15 cellular contexts compared by ENCODE assay signal in genomic region chr1:226887006-226887405, GRCh38. TPM values are rescaled to one million over a fixed set of nuclear protein-coding genes. Genes with fewer than 3 reads are reported as not detected.
DNase-seq lines count a peak whose midpoint lies in the region; ATAC-seq and TF ChIP-seq lines count a peak whose summit lies in the region.
"Had no signal": no experiment of that assay in that cellular context is flagged by ENCODE, and none has a peak within 500 bp of the region (broad histone marks: within the 10 kb centered on the region; RNA-seq: fewer than 3 reads in every experiment).

No MANE protein-coding gene starts in this region.

- H3K9me2 ChIP-seq in hepatocyte (replicated peaks; ENCODE audit: insufficient read depth) = no peaks in the 10 kb centered on the region

- peaks cover 0 to 70% (median 33%) of the 10 kb centered on the region in 6 donors for H3K36me3 ChIP-seq in spleen
- no peaks in the 10 kb centered on the region for H3K36me3 ChIP-seq in hepatocyte (replicated peaks; ENCODE audit: insufficient read depth, low read depth)

- no peaks in the 10 kb centered on the region for H3K79me2 ChIP-seq in hepatocyte

- CTCF ChIA-PET in activated CD8-positive, alpha-beta T cell treated with anti-CD3 and anti-CD28 coated beads, Interleukin-2, amount 10 ng/mL, durations not matched to agents 7 days and 5 days (lab: Charles Lee) = interaction anchor here (1.3 kb wide), 1 partner anchor 27 kb away, joined by 3 read pairs; no protein-coding TSS in a partner anchor

- no peak overlapping the region for H2AFZ ChIP-seq in hepatocyte

- TF ChIP-seq CTCF in glutamatergic neuron (IDR thresholded peaks at IDR 0.05; ENCODE audit: partially characterized antibody, unreplicated experiment) (no peak), spleen (IDR thresholded peaks at IDR 0.05 in 8 of 11, conservative IDR thresholded peaks at IDR 0.05 in 3 of 11) (no peak), hepatocyte (IDR thresholded peaks at IDR 0.05; ENCODE audit: poor library complexity) (no peak)

- H3K9me3 Mint-ChIP-seq in glutamatergic neuron (ENCODE audit: unreplicated experiment) = peaks cover 17% of the 10 kb centered on the region
- no peaks in the 10 kb centered on the region for H3K9me3 Mint-ChIP-seq in activated naive CD4-positive, alpha-beta T cell treated with anti-CD3 and anti-CD28 coated beads, Interleukin-2, amount 50 U/mL, for 72 hours
- H3K9me3 Mint-ChIP-seq in activated CD8-positive, alpha-beta T cell treated with anti-CD3 and anti-CD28 coated beads, Interleukin-2, amount 10 ng/mL, durations not matched to agents 7 days and 5 days (ENCODE audit: insufficient read depth) = no peaks in the 10 kb centered on the region
- H3K9me3 Mint-ChIP-seq: CD14-positive monocyte; CD8-positive, alpha-beta T cell had no signal

- H3K4me1 Mint-ChIP-seq in glutamatergic neuron (ENCODE audit: low read depth, unreplicated experiment) = peaks cover 35% of the 10 kb centered on the region
- peaks cover 43% of the 10 kb centered on the region for H3K4me1 Mint-ChIP-seq in activated CD8-positive, alpha-beta T cell treated with anti-CD3 and anti-CD28 coated beads, Interleukin-2, amount 10 ng/mL, durations not matched to agents 7 days and 5 days (ENCODE audit: low read depth)

- H3K27ac ChIP-seq in right cardiac atrium (ENCODE audit: low read length) (no peak overlapping the region), spleen (no peak overlapping the region), hepatocyte (no peak overlapping the region)

- peak; percentile 61 for DNase-seq in cardiac septum (ENCODE audit: low spot score)
- no peak for DNase-seq in right cardiac atrium
- DNase-seq in NCI-H524 treated with DMSO at 0.1 percent for 48 hours (lab: John Stamatoyannopoulos, UW) = peak; percentile 90
- DNase-seq in glutamatergic neuron = peak; percentile 72
- peak; percentile 71 for DNase-seq in spleen
- no peak for DNase-seq in activated naive CD4-positive, alpha-beta T cell treated with anti-CD3 and anti-CD28 coated beads, Interleukin-2, amount 50 U/mL, for 72 hours (ENCODE audit: low spot score in 2 of 2)
- DNase-seq in activated CD8-positive, alpha-beta T cell treated with anti-CD3 and anti-CD28 coated beads, Interleukin-2, amount 10 ng/mL, durations not matched to agents 7 days and 5 days = no peak
- DNase-seq in hepatocyte (ENCODE audit: low spot score) = no peak
- DNase-seq: 8988T; CD8-positive, alpha-beta T cell; COR-L47; DMS53; GF-D8 had no signal

- ATAC-seq in right cardiac atrium = no peak
- ATAC-seq in activated naive CD4-positive, alpha-beta T cell treated with anti-CD3 and anti-CD28 coated beads, Interleukin-2, amount 50 U/mL, for 72 hours = no peak
- no peak for ATAC-seq in activated CD8-positive, alpha-beta T cell treated with anti-CD3 and anti-CD28 coated beads, Interleukin-2, amount 10 ng/mL, durations not matched to agents 7 days and 5 days
- ATAC-seq: CD8-positive, alpha-beta T cell had no signal

- 98% methylated on average over 6 of the region's 6 CpGs for WGBS in right cardiac atrium
- WGBS in spleen, 5 donors = 95 to 99% (median 96%) methylated on average over 6 of the region's 6 CpGs
- WGBS in hepatocyte (ENCODE audit: low lambda C conversion rate, missing lambda C conversion rate) = over 99% methylated on average over 6 of the region's 6 CpGs

- H3K4me3 Mint-ChIP-seq in glutamatergic neuron (ENCODE audit: unreplicated experiment) = peak overlapping the region; percentile 56
- no peak overlapping the region for H3K4me3 Mint-ChIP-seq in activated CD8-positive, alpha-beta T cell treated with anti-CD3 and anti-CD28 coated beads, Interleukin-2, amount 10 ng/mL, durations not matched to agents 7 days and 5 days
- H3K4me3 Mint-ChIP-seq: CD8-positive, alpha-beta T cell had no signal

- intact Hi-C loops in cardiac septum (cut with DNase I) (no loop called here), right cardiac atrium (cut with DNase I) (no loop called here), spleen (cut with DNase I; ENCODE audit: low total_unique reads) (no loop called here)

- no peak overlapping the region for H3K4me2 ChIP-seq in hepatocyte

- peaks cover 8% of the 10 kb centered on the region for H3K4me1 ChIP-seq in right cardiac atrium (ENCODE audit: control insufficient read depth, insufficient read depth, low read length)
- peaks cover 28 to 57% (median 46%) of the 10 kb centered on the region in 6 donors for H3K4me1 ChIP-seq in spleen
- no peaks in the 10 kb centered on the region for H3K4me1 ChIP-seq in hepatocyte (ENCODE audit: insufficient read depth)
- H3K4me1 ChIP-seq: HAP-1 had no signal

- peaks cover 11% of the 10 kb centered on the region for H3K27me3 Mint-ChIP-seq in glutamatergic neuron (ENCODE audit: unreplicated experiment)
- no peaks in the 10 kb centered on the region for H3K27me3 Mint-ChIP-seq in activated CD8-positive, alpha-beta T cell treated with anti-CD3 and anti-CD28 coated beads, Interleukin-2, amount 10 ng/mL, durations not matched to agents 7 days and 5 days (ENCODE audit: low read depth)

- H3K9me3 ChIP-seq in right cardiac atrium (ENCODE audit: control insufficient read depth, low read length) = no peaks in the 10 kb centered on the region
- H3K9me3 ChIP-seq in spleen = no peaks in the 10 kb centered on the region
- no peaks in the 10 kb centered on the region for H3K9me3 ChIP-seq in hepatocyte (ENCODE audit: low read depth)
- H3K9me3 ChIP-seq: HAP-1 had no signal

- no peaks in the 10 kb centered on the region for H4K20me1 ChIP-seq in hepatocyte (ENCODE audit: insufficient read depth, poor library complexity, severe bottlenecking)

- peak overlapping the region; percentile 93 for H3K27ac Mint-ChIP-seq in glutamatergic neuron (ENCODE audit: unreplicated experiment)
- no peak overlapping the region for H3K27ac Mint-ChIP-seq in activated naive CD4-positive, alpha-beta T cell treated with anti-CD3 and anti-CD28 coated beads, Interleukin-2, amount 50 U/mL, for 72 hours
- no peak overlapping the region for H3K27ac Mint-ChIP-seq in activated CD8-positive, alpha-beta T cell treated with anti-CD3 and anti-CD28 coated beads, Interleukin-2, amount 10 ng/mL, durations not matched to agents 7 days and 5 days
- H3K27ac Mint-ChIP-seq: CD14-positive monocyte; CD8-positive, alpha-beta T cell had no signal

- peaks cover 11% of the 10 kb centered on the region for H3K36me3 Mint-ChIP-seq in glutamatergic neuron (ENCODE audit: unreplicated experiment)
- H3K36me3 Mint-ChIP-seq in activated naive CD4-positive, alpha-beta T cell treated with anti-CD3 and anti-CD28 coated beads, Interleukin-2, amount 50 U/mL, for 72 hours = no peaks in the 10 kb centered on the region
- peaks cover 2% of the 10 kb centered on the region for H3K36me3 Mint-ChIP-seq in activated CD8-positive, alpha-beta T cell treated with anti-CD3 and anti-CD28 coated beads, Interleukin-2, amount 10 ng/mL, durations not matched to agents 7 days and 5 days (ENCODE audit: low read depth)

- no peak for TF ChIP-seq POLR2A in spleen (IDR thresholded peaks at IDR 0.05)

- H3K4me3 ChIP-seq in right cardiac atrium (ENCODE audit: low read length) = no peak overlapping the region
- H3K4me3 ChIP-seq in spleen = no peak overlapping the region
- no peak overlapping the region for H3K4me3 ChIP-seq in hepatocyte
- H3K4me3 ChIP-seq: HAP-1 had no signal

- H3K27me3 ChIP-seq in right cardiac atrium (ENCODE audit: control insufficient read depth, insufficient read depth) (no peaks in the 10 kb centered on the region), spleen (replicated peaks in 1 of 7) (no peaks in the 10 kb centered on the region), hepatocyte (no peaks in the 10 kb centered on the region)

- POLR2A ChIA-PET in activated CD8-positive, alpha-beta T cell treated with anti-CD3 and anti-CD28 coated beads, Interleukin-2, amount 10 ng/mL, durations not matched to agents 7 days and 5 days (lab: Charles Lee) = no interaction called here

RNA-seq across cellular contexts. Expression of gene PSEN2, which starts 16.6 kb away (rescaled TPM):
- total RNA-seq in cardiac septum (21.5 TPM), right cardiac atrium (10 to 100 TPM; 17.2 to 25.8 (median 20.3) TPM), glutamatergic neuron (ENCODE audit: unreplicated experiment) (22.2 TPM), spleen (10 to 100 TPM; 24.5 to 57.0 (median 38.3) TPM), hepatocyte (12.9 and 14.2 TPM in 2 replicates)
- polyA plus RNA-seq in right cardiac atrium (15.4 TPM), spleen (10 to 100 TPM in 1 of 3 donors, 1 to 10 TPM in 2; 6.3 to 16.7 (median 8.9) TPM), hepatocyte (12.7 and 14.3 TPM in 2 replicates)
- total RNA-seq in activated naive CD4-positive, alpha-beta T cell treated with anti-CD3 and anti-CD28 coated beads, Interleukin-2, amount 50 U/mL, for 72 hours = 1 to 10 TPM; 3.3 to 3.6 TPM
- total RNA-seq in activated CD8-positive, alpha-beta T cell treated with anti-CD3 and anti-CD28 coated beads, Interleukin-2, amount 10 ng/mL, durations not matched to agents 7 days and 5 days = 1 to 10 TPM; 3.0 to 3.6 TPM

RNA-seq across cellular contexts. Expression of gene COQ8A, which starts 53.1 kb away (rescaled TPM):
- total RNA-seq in cardiac septum = 168 TPM
- 100 to 1,000 TPM; 130 to 238 (median 203) TPM for total RNA-seq in right cardiac atrium
- polyA plus RNA-seq in right cardiac atrium = 198 TPM
- 41.9 TPM for total RNA-seq in glutamatergic neuron (ENCODE audit: unreplicated experiment)
- total RNA-seq in spleen = 10 to 100 TPM; 31.0 to 44.7 (median 38.1) TPM
- 10 to 100 TPM; 44.9 to 59.4 (median 52.4) TPM for polyA plus RNA-seq in spleen
- 10 to 100 TPM; 20.5 to 28.1 TPM for total RNA-seq in activated naive CD4-positive, alpha-beta T cell treated with anti-CD3 and anti-CD28 coated beads, Interleukin-2, amount 50 U/mL, for 72 hours
- total RNA-seq in activated CD8-positive, alpha-beta T cell treated with anti-CD3 and anti-CD28 coated beads, Interleukin-2, amount 10 ng/mL, durations not matched to agents 7 days and 5 days = 10 to 100 TPM; 12.1 to 16.4 TPM
- total RNA-seq in hepatocyte = 20.7 and 22.9 TPM in 2 replicates
- polyA plus RNA-seq in hepatocyte = 19.2 and 26.4 TPM in 2 replicates

Comparison
In these comparisons a context has a peak if more than half of its experiments do, and no peak if none do; other contexts are left out.
1. DNase-seq: peak in cardiac septum (single experiment), NCI-H524 treated with DMSO at 0.1 percent for 48 hours (single experiment), glutamatergic neuron (single experiment) and spleen (single experiment); none in right cardiac atrium (0 of 3), activated naive CD4-positive, alpha-beta T cell treated with anti-CD3 and anti-CD28 coated beads, Interleukin-2, amount 50 U/mL, for 72 hours (0 of 2), activated CD8-positive, alpha-beta T cell treated with anti-CD3 and anti-CD28 coated beads, Interleukin-2, amount 10 ng/mL, durations not matched to agents 7 days and 5 days (single experiment) and hepatocyte (single experiment).